Comparison of ENCODE assay signal across 10 cellular contexts in the genomic region with DNA sequence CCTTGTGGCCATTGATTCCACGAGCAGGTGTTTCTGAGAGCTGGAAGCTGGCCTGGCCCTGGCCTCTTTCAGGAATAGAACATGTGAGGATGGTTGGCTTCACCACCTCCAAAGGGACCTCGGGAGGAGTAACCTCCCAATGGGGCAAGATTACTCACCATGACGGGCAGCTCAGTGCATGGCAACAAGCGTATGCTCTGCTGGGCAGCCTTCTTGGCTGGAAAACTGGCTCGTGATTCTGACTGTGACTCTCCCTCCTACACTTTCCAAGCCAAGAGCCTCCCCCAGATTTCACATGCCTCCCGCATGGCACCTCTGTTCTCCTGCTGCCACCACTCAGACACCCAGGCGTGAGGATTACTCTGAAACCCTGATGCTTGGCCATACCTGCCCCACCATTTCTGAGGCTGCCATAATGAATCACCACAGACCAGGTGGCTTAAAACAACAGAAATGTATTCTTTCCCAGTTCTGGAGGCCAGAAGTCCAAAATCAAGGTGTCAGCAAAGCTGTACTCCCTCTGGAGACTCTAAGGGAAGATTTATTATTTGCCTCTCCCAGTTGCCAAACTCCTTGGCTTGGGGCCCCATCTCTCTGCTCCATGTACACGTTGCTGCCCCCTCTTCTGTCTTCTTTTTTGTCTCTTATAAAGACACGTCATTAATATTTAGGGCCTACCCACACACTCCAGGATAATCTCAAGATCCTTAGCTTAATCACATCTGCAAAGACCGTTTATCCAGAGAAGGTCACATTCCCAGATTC.
A peak's percentile ranks its signal among the peaks of the same experiment; 100 is the strongest.
DNase-seq lines count a peak whose midpoint lies in the region; ATAC-seq and TF ChIP-seq lines count a peak whose summit lies in the region.
"Had no signal": no experiment of that assay in that cellular context is flagged by ENCODE, and none has a peak within 500 bp of the region (broad histone marks: within the 10 kb centered on the region; RNA-seq: fewer than 3 reads in every experiment).

No MANE protein-coding gene starts in this region.

- no peak overlapping the region for H3K23ac ChIP-seq in neuronal stem cell (ENCODE audit: low read depth, low read length, poor library complexity)

- H3K9me3 ChIP-seq in T-helper 17 cell (ENCODE audit: control insufficient read depth, low read length, poor library complexity, severe bottlenecking) (no peaks in the 10 kb centered on the region), skeletal muscle satellite cell (replicated peaks; ENCODE audit: low read length) (no peaks in the 10 kb centered on the region), neuronal stem cell (replicated peaks in 1 of 2; ENCODE audit: control insufficient read depth in 2 of 2, insufficient read depth in 1 of 2, low read depth in 1 of 2, low read length in 2 of 2) (peaks cover 0 to 2% of the 10 kb centered on the region in 2 donors)

- H3K4ac ChIP-seq in neuronal stem cell (ENCODE audit: low read length): no peak overlapping the region

- POLR2A ChIA-PET in GM10248 (lab: Yijun Ruan, JAX): no interaction called here

- no peaks in the 10 kb centered on the region for H3K9me3 Mint-ChIP-seq in endothelial cell (ENCODE audit: unreplicated experiment)

- H3K14ac ChIP-seq in neuronal stem cell (ENCODE audit: low read length): no peak overlapping the region

- peak; percentile 82 for DNase-seq in Daoy (ENCODE audit: low read depth)
- no peak for DNase-seq in T-helper 17 cell
- DNase-seq in fibroblast of pulmonary artery (ENCODE audit: low read depth): peak; percentile 61
- no peak for DNase-seq in endothelial cell (ENCODE audit: low spot score)
- no peak for DNase-seq in GM10248 (ENCODE audit: extremely low spot score)
- no peak for DNase-seq in neuronal stem cell (ENCODE audit: low spot score)
- DNase-seq: islet precursor cell, KG1 had no signal

- H3K27ac Mint-ChIP-seq in T-helper 17 cell (peak overlapping the region; percentile 92), endothelial cell (ENCODE audit: unreplicated experiment) (no peak overlapping the region)

- CTCF ChIA-PET in GM10248 (lab: Yijun Ruan, JAX): interaction anchor here (1.0 to 2.9 kb wide), 5 partner anchors 12 to 291 kb away, joined by 3 to 10 read pairs (median 4); no protein-coding TSS in a partner anchor

- no peak overlapping the region for H2AFZ ChIP-seq in neuronal stem cell (ENCODE audit: low read length)

- H3K4me1 Mint-ChIP-seq in T-helper 17 cell (peaks cover 53% of the 10 kb centered on the region), endothelial cell (ENCODE audit: unreplicated experiment) (peaks cover 9% of the 10 kb centered on the region)

- no peak overlapping the region for H4K8ac ChIP-seq in neuronal stem cell (ENCODE audit: low read depth, low read length)

- H3K4me2 ChIP-seq in skeletal muscle satellite cell (ENCODE audit: low read length) (peak overlapping the region; percentile 75), neuronal stem cell (ENCODE audit: insufficient read depth, low read length, poor library complexity, severe bottlenecking) (no peak overlapping the region)

- no peak overlapping the region for H4K91ac ChIP-seq in neuronal stem cell (ENCODE audit: low read depth, low read length, poor library complexity)

- H3K4me3 ChIP-seq in fibroblast of pulmonary artery (replicated peaks; ENCODE audit: low read depth, low read length): no peak overlapping the region
- H3K4me3 ChIP-seq in skeletal muscle satellite cell (ENCODE audit: low read length): peak overlapping the region; percentile 48
- no peak overlapping the region for H3K4me3 ChIP-seq in neuronal stem cell (ENCODE audit: low read length in 2 of 2)

- TF ChIP-seq CTCF in fibroblast of pulmonary artery (IDR thresholded peaks at IDR 0.05; ENCODE audit: low read length, missing control alignments) (no peak), endothelial cell (IDR thresholded peaks at IDR 0.05; ENCODE audit: unreplicated experiment) (no peak), GM10248 (IDR thresholded peaks at IDR 0.05; ENCODE audit: control extremely low read depth, extremely low read depth, low read depth, missing control alignments) (no peak)

- no peak overlapping the region for H2BK12ac ChIP-seq in neuronal stem cell (ENCODE audit: low read length)

- H2BK120ac ChIP-seq in neuronal stem cell (ENCODE audit: low read depth, low read length): no peak overlapping the region

- H3K4me1 ChIP-seq in skeletal muscle satellite cell (ENCODE audit: control insufficient read depth, insufficient read depth, low read length): peaks cover 40% of the 10 kb centered on the region
- H3K4me1 ChIP-seq in neuronal stem cell (ENCODE audit: control insufficient read depth in 2 of 2, insufficient read depth in 1 of 2, low read depth in 1 of 2, low read length in 2 of 2): peaks cover 22 to 33% of the 10 kb centered on the region in 2 donors

- H2BK15ac ChIP-seq in neuronal stem cell (ENCODE audit: low read length): no peak overlapping the region

- H3K18ac ChIP-seq in neuronal stem cell (ENCODE audit: low read length): no peak overlapping the region

- no peak overlapping the region for H2AK5ac ChIP-seq in neuronal stem cell (ENCODE audit: low read depth, low read length)

- WGBS in neuronal stem cell (ENCODE audit: extremely low coverage in 2 of 2, insufficient read length in 2 of 2, insufficient replicate concordance in 1 of 2), 2 donors: no CpG with 5 or more reads among the region's 10 CpGs

- H3K36me3 Mint-ChIP-seq in T-helper 17 cell (ENCODE audit: low read depth) (no peaks in the 10 kb centered on the region), endothelial cell (ENCODE audit: low read depth, unreplicated experiment) (no peaks in the 10 kb centered on the region)

- H3K4me3 Mint-ChIP-seq in T-helper 17 cell (peak overlapping the region; percentile 50), endothelial cell (ENCODE audit: unreplicated experiment) (no peak overlapping the region)

- H3K27me3 ChIP-seq in skeletal muscle satellite cell (ENCODE audit: control insufficient read depth, insufficient read depth, low read length) (no peaks in the 10 kb centered on the region), neuronal stem cell (ENCODE audit: control insufficient read depth in 3 of 3, insufficient read depth in 3 of 3, low read depth in 1 of 3, low read length in 3 of 3) (no peaks in the 10 kb centered on the region)

- no peaks in the 10 kb centered on the region for H3K36me3 ChIP-seq in skeletal muscle satellite cell (ENCODE audit: insufficient read depth, low read length)
- no peaks in the 10 kb centered on the region for H3K36me3 ChIP-seq in neuronal stem cell (replicated peaks in 1 of 2; ENCODE audit: control insufficient read depth in 2 of 2, insufficient read depth in 2 of 2, low read length in 2 of 2)

- no peak overlapping the region for H3K27ac ChIP-seq in neuronal stem cell (replicated peaks; ENCODE audit: low read length)

- H3K9ac ChIP-seq in skeletal muscle satellite cell (ENCODE audit: low read depth, low read length) (peak overlapping the region; percentile 51), neuronal stem cell (ENCODE audit: low read depth, low read length, poor library complexity) (no peak overlapping the region)

- H3K79me1 ChIP-seq in neuronal stem cell (ENCODE audit: low read depth, low read length): no peaks in the 10 kb centered on the region

- H3K27me3 Mint-ChIP-seq in T-helper 17 cell: no peaks in the 10 kb centered on the region
- H3K27me3 Mint-ChIP-seq in endothelial cell (ENCODE audit: unreplicated experiment): peaks cover 7% of the 10 kb centered on the region

- ATAC-seq in T-helper 17 cell (no peak), HG02588 (IDR thresholded peaks at IDR 0.05; ENCODE audit: unreplicated experiment) (no peak)

- H2BK5ac ChIP-seq in neuronal stem cell (ENCODE audit: low read length): no peak overlapping the region

Comparison
In these comparisons a context has a peak if more than half of its experiments do, and no peak if none do; other contexts are left out.
1. DNase-seq: peak in Daoy (single experiment) and fibroblast of pulmonary artery (single experiment); none in T-helper 17 cell (0 of 3), endothelial cell (single experiment), GM10248 (single experiment) and neuronal stem cell (single experiment).